In the genomic region with DNA sequence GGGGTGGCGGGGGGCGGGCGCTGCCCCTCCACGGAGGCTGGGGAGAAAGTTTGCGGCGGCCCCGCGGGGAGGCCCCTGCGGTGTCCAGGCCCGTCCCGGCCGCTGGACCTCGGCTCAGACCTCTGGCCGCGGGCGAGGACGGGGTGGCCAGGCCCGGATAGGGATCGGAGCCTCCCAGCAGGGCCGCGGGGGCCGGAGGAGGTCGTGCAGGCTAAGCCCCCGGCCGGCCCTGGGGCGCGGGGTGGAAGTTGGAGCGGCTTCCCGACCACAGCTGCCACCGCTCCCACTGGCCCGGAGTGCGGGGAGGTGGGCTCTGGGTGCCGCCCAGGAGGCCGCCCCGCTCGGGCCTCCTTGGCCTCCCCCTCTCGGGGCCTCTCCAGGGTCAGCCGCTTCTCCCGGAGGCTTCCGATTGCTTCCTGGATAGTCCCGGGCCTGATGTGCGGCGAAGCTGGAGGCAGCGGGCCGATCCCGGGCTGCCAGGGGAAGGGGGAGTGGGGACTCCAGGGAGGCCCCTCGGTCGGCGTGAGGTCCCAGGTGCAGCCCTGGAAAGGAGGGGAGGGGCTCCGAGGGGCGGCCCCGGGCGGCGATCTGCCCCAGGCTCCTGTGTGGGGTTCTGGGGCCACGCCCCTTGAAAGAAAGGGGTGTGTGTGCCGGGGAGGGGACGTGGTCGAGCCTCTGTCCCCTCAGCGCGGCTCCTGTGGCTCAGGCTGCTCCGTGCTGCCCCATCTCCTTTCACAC, we compare ENCODE assay signal across 1 cellular context.
A peak's percentile ranks its signal among the peaks of the same experiment; 100 is the strongest.
TF ChIP-seq lines count a peak whose summit lies in the region.

No MANE protein-coding gene starts in this region.

TF ChIP-seq in WTC11, 78 proteins besides CTCF, POLR2A, EP300 and RAD21 (continued from another document):
- TF ChIP-seq, protein P1, sequence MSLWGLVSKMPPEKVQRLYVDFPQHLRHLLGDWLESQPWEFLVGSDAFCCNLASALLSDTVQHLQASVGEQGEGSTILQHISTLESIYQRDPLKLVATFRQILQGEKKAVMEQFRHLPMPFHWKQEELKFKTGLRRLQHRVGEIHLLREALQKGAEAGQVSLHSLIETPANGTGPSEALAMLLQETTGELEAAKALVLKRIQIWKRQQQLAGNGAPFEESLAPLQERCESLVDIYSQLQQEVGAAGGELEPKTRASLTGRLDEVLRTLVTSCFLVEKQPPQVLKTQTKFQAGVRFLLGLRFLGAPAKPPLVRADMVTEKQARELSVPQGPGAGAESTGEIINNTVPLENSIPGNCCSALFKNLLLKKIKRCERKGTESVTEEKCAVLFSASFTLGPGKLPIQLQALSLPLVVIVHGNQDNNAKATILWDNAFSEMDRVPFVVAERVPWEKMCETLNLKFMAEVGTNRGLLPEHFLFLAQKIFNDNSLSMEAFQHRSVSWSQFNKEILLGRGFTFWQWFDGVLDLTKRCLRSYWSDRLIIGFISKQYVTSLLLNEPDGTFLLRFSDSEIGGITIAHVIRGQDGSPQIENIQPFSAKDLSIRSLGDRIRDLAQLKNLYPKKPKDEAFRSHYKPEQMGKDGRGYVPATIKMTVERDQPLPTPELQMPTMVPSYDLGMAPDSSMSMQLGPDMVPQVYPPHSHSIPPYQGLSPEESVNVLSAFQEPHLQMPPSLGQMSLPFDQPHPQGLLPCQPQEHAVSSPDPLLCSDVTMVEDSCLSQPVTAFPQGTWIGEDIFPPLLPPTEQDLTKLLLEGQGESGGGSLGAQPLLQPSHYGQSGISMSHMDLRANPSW (CRISPR knock-in tag; conservative IDR thresholded peaks at IDR 0.05; ENCODE audit: low read depth): no peak
- TF ChIP-seq RELA (CRISPR knock-in tag; IDR thresholded peaks at IDR 0.05; ENCODE audit: borderline replicate concordance): 0 out of 2 replicates have a peak, but pooled peaks have one; percentile 36
